ENCODE assay signal across 17 cellular contexts in the genomic region with DNA sequence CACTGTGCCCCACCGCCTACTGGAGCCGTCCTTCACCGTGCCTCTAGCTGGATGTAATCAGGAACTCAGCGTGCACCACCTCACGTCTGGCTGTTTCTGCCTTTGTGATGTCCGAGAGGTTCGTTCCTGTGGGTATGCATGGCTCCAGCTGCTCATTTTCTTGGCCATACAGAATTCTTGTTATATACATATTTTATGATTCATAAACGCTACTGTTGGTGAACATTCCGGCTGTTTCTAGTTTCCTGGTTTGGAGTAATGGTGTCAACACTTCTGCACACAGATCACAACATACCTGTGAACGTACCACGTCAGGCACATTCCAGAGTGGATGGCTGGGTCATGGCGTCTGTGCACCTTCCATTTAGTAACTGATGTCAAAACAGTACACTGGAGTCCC. TPM values are rescaled to one million over a fixed set of nuclear protein-coding genes. Genes with fewer than 3 reads are reported as not detected.
DNase-seq lines count a peak whose midpoint lies in the region; ATAC-seq, FAIRE-seq and TF ChIP-seq lines count a peak whose summit lies in the region.
"Had no signal": no experiment of that assay in that cellular context is flagged by ENCODE, and none has a peak within 500 bp of the region (broad histone marks: within the 10 kb centered on the region; RNA-seq: fewer than 3 reads in every experiment).

No MANE protein-coding gene starts in this region.

- H3K27ac ChIP-seq in esophagus muscularis mucosa (replicated peaks in 1 of 4), result no peak overlapping the region
- H3K27ac ChIP-seq: GM23248 had no signal

- H3K27me3 ChIP-seq in bronchial epithelial cell (ENCODE audit: control insufficient read depth, insufficient read depth, low read length) (no peaks in the 10 kb centered on the region), esophagus muscularis mucosa (no peaks in the 10 kb centered on the region)

- ATAC-seq in left ventricle myocardium superior (peak; percentile 13), Right ventricle myocardium superior (ENCODE audit: poor library complexity) (no peak)
- ATAC-seq: HCT116 had no signal

- whole genome bisulfite sequencing in esophagus muscularis mucosa, result 95% methylated on average over 12 of the region's 12 CpGs

- TF ChIP-seq EP300 in esophagus muscularis mucosa (IDR thresholded peaks at IDR 0.05), result no peak

- TF ChIP-seq POLR2A in esophagus muscularis mucosa (IDR thresholded peaks at IDR 0.05; ENCODE audit: low read depth), result no peak

- intact Hi-C loops in left ventricle myocardium superior (cut with micrococcal nuclease) (no loop called here), Right ventricle myocardium superior (cut with DNase I) (no loop called here), esophagus muscularis mucosa (cut with DNase I) (no loop called here)

- H3K4me3 ChIP-seq in bronchial epithelial cell (ENCODE audit: low read depth, low read length), result no peak overlapping the region
- H3K4me3 ChIP-seq in esophagus muscularis mucosa, result no peak overlapping the region
- H3K4me3 ChIP-seq: GM23248 had no signal

- peak; percentile 62 for FAIRE-seq in bronchial epithelial cell (lab: Jason Lieb, UNC)
- FAIRE-seq: GM12892, GM19239 had no signal

- H3K4me1 ChIP-seq in esophagus muscularis mucosa, result no peaks in the 10 kb centered on the region

- no peak for DNase-seq in left ventricle myocardium superior
- no peak for DNase-seq in Right ventricle myocardium superior
- DNase-seq in bronchial epithelial cell (ENCODE audit: low read depth), result no peak
- peak; percentile 26 for DNase-seq in esophagus muscularis mucosa (ENCODE audit: extremely low spot score)
- DNase-seq in NCI-H2196 treated with DMSO at 0.1 percent for 48 hours (lab: John Stamatoyannopoulos, UW; ENCODE audit: unreplicated experiment), result no peak
- DNase-seq in D341Med (ENCODE audit: low spot score), result no peak
- DNase-seq: C1 segment of cervical spinal cord; Calu3; CD4-positive, alpha-beta memory T cell; COR-L47; DMS153; DND-41; GM23248; H9 had no signal

- H3K36me3 ChIP-seq in bronchial epithelial cell (ENCODE audit: control insufficient read depth, insufficient read depth, low read length), result peaks cover 11% of the 10 kb centered on the region
- peaks cover 25 to 79% (median 55%) of the 10 kb centered on the region in 4 donors for H3K36me3 ChIP-seq in esophagus muscularis mucosa

- H3K9me3 ChIP-seq in esophagus muscularis mucosa, result no peaks in the 10 kb centered on the region

- TF ChIP-seq CTCF in bronchial epithelial cell (IDR thresholded peaks at IDR 0.05; ENCODE audit: insufficient read depth, low read length, severe bottlenecking) (no peak), esophagus muscularis mucosa (IDR thresholded peaks at IDR 0.05) (no peak)

RNA-seq across cellular contexts. Expression of a gene that starts 14.6 kb away (rescaled TPM):
- total RNA-seq in left ventricle myocardium superior, result 242 TPM
- 196 TPM for total RNA-seq in Right ventricle myocardium superior
- 14.2 and 16.3 TPM in 2 replicates for total RNA-seq in bronchial epithelial cell
- total RNA-seq in esophagus muscularis mucosa, result 10 to 100 TPM; 13.6 to 32.5 (median 24.5) TPM

RNA-seq across cellular contexts. Expression of a gene that starts 22.6 kb away (rescaled TPM):
- 442 TPM for total RNA-seq in left ventricle myocardium superior
- total RNA-seq in Right ventricle myocardium superior, result 506 TPM
- 0.26 and 1.0 TPM in 2 replicates for total RNA-seq in bronchial epithelial cell
- 10 to 100 TPM in 2 of 4 donors, 1 to 10 TPM in 2; 6.9 to 26.2 (median 11.0) TPM for total RNA-seq in esophagus muscularis mucosa

Comparison
In these comparisons a context has a peak if more than half of its experiments do, and no peak if none do; other contexts are left out.
1. RNA of a gene that starts 22.6 kb away (total RNA-seq): 506 TPM in Right ventricle myocardium superior (single experiment) and 442 TPM in left ventricle myocardium superior (single experiment); 6.9 to 26.2 TPM in esophagus muscularis mucosa and 0.26 to 1.0 TPM in bronchial epithelial cell; every median in the first group is over 10 times any median in the second.